In the genomic region with DNA sequence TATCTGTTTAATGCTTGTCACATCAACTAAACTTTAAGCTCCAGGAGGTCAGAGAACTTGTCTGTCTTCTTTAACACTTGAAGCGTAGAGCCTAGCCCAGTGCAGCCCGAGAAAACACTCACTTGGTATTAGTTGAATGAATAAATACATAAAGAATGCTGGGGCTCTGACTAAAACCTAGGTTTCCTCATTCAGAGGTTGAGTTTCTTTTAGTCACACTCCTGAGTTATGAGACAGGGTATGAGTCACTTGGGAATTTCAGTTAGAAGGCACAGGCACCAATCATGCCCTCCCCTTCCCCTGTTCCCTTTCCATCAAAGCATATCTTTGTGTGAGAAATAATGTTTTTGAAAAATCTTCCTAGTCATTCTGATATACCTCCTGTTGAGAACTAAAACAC, we compare ENCODE assay signal across 7 cellular contexts.
A peak's percentile ranks its signal among the peaks of the same experiment; 100 is the strongest.
DNase-seq lines count a peak whose midpoint lies in the region; ATAC-seq, FAIRE-seq and TF ChIP-seq lines count a peak whose summit lies in the region.

No MANE protein-coding gene starts in this region.

- ATAC-seq in omental fat pad (ENCODE audit: low FRiP score) = peak; percentile 82

- no peaks in the 10 kb centered on the region for H3K27me3 ChIP-seq in bronchial epithelial cell (ENCODE audit: control insufficient read depth, insufficient read depth, low read length)

- TF ChIP-seq CTCF in GM12865 (IDR thresholded peaks at IDR 0.05; ENCODE audit: insufficient read depth, low read depth, low read length, missing control alignments) (no peak), bronchial epithelial cell (IDR thresholded peaks at IDR 0.05; ENCODE audit: insufficient read depth, low read length, severe bottlenecking) (no peak), omental fat pad (IDR thresholded peaks at IDR 0.05) (no peak)

- FAIRE-seq in bronchial epithelial cell (lab: Jason Lieb, UNC) = no peak

- peak; percentile 59 for DNase-seq in GM12865 (ENCODE audit: low read depth)
- DNase-seq in HT1080 (ENCODE audit: low read depth) = peak; percentile 100
- peak; percentile 98 for DNase-seq in bronchial epithelial cell (ENCODE audit: low read depth)
- DNase-seq in omental fat pad (ENCODE audit: low spot score) = no peak
- DNase-seq in RPMI8226 = no peak
- no peak for DNase-seq in SHP77 (lab: John Stamatoyannopoulos, UW)
- DNase-seq in activated effector memory CD4-positive, alpha-beta T cell treated with Interleukin-2 at 50 U/mL for 16 hours = no peak

- no peaks in the 10 kb centered on the region for H3K36me3 ChIP-seq in bronchial epithelial cell (ENCODE audit: control insufficient read depth, insufficient read depth, low read length)

- H3K4me3 ChIP-seq in GM12865 (ENCODE audit: low read depth, low read length) (no peak overlapping the region), bronchial epithelial cell (ENCODE audit: low read depth, low read length) (no peak overlapping the region)

Comparison
In these comparisons a context has a peak if more than half of its experiments do, and no peak if none do; other contexts are left out.
1. DNase-seq: peak in GM12865 (single experiment), HT1080 (single experiment) and bronchial epithelial cell (single experiment); none in omental fat pad (single experiment), RPMI8226 (single experiment), SHP77 (0 of 2) and activated effector memory CD4-positive, alpha-beta T cell treated with Interleukin-2 at 50 U/mL for 16 hours (single experiment).